In the genomic region with DNA sequence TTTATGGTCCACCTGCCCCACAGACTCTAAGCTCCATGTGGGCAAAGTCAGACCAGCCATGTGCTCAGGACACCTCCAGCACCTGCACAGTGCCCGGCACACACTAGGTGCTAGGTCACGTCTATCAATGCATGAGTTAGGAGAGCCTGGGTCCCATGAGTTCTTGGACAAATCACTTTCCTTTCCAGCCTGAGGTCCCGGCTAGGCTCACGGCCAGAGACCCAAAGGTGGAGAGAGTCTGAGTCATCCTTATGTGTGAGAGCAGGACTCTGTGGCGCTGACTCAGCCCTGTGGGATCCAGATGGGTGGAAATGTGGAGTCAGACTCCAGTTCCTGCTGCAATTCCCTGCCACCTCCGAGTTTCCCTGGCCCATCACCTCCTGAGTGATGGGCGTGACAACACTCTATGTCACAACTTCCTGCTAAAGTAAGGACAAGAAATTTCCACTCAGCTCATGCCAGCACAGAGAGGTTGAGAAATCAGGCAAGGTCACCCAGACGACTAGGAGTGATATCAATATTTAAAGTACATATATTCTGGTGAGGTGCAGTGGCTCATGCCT, we compare ENCODE assay signal across 1 cellular context.
TF ChIP-seq lines count a peak whose summit lies in the region.

No MANE protein-coding gene starts in this region.

TF ChIP-seq in HepG2, 621 proteins besides CTCF, POLR2A, EP300 and RAD21 (continued from another document and continues in another):
- TF ChIP-seq, protein P1, sequence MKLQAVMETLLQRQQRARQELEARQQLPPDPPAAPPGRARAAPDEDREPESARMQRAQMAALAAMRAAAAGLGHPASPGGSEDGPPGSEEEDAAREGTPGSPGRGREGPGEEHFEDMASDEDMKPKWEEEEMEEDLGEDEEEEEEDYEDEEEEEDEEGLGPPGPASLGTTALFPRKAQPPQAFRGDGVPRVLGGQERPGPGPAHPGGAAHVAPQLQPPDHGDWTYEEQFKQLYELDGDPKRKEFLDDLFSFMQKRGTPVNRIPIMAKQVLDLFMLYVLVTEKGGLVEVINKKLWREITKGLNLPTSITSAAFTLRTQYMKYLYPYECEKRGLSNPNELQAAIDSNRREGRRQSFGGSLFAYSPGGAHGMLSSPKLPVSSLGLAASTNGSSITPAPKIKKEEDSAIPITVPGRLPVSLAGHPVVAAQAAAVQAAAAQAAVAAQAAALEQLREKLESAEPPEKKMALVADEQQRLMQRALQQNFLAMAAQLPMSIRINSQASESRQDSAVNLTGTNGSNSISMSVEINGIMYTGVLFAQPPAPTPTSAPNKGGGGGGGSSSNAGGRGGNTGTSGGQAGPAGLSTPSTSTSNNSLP (IDR thresholded peaks at IDR 0.05; ENCODE audit: low read depth, low read length): no peak
- TF ChIP-seq ZNF788 (CRISPR knock-in tag; IDR thresholded peaks at IDR 0.05; ENCODE audit: borderline replicate concordance) (no peak), SRSF9 (IDR thresholded peaks at IDR 0.05; ENCODE audit: borderline replicate concordance, insufficient read depth, low read depth, low read length, poor library complexity, severe bottlenecking) (no peak), ZMYM4 (CRISPR knock-in tag; IDR thresholded peaks at IDR 0.05) (no peak), SP5 (CRISPR knock-in tag; IDR thresholded peaks at IDR 0.05; ENCODE audit: borderline replicate concordance, low read depth) (peak; percentile 18; the same call in 1 of the 2 replicates), ZBTB1 (CRISPR knock-in tag; IDR thresholded peaks at IDR 0.05; ENCODE audit: borderline replicate concordance) (no peak), ZSCAN12 (CRISPR knock-in tag; IDR thresholded peaks at IDR 0.05) (no peak), YY1 (IDR thresholded peaks at IDR 0.05; ENCODE audit: insufficient read depth, insufficient replicate concordance, low read depth, low read length) (no peak), ZNF572 (CRISPR knock-in tag; IDR thresholded peaks at IDR 0.05) (no peak), ZNF230 (CRISPR knock-in tag; IDR thresholded peaks at IDR 0.05) (no peak), ZNF768 (CRISPR knock-in tag; IDR thresholded peaks at IDR 0.05) (peak; percentile 93), ZNF615 (CRISPR knock-in tag; IDR thresholded peaks at IDR 0.05; ENCODE audit: borderline replicate concordance) (no peak), ERF (CRISPR knock-in tag; IDR thresholded peaks at IDR 0.05) (no peak), NRL (CRISPR knock-in tag; IDR thresholded peaks at IDR 0.05; ENCODE audit: borderline replicate concordance) (no peak), STAG1 (CRISPR knock-in tag; IDR thresholded peaks at IDR 0.05) (0 out of 2 replicates have a peak, but pooled peaks have one; percentile 6), THYN1 (CRISPR knock-in tag; IDR thresholded peaks at IDR 0.05; ENCODE audit: borderline replicate concordance, low read depth) (no peak), ZNF563 (CRISPR knock-in tag; IDR thresholded peaks at IDR 0.05) (no peak), NFRKB (IDR thresholded peaks at IDR 0.05) (no peak), FOSL2 (CRISPR knock-in tag; IDR thresholded peaks at IDR 0.05) (peak; percentile 97), KLF6 (CRISPR knock-in tag; IDR thresholded peaks at IDR 0.05) (no peak), NKX3-1 (CRISPR knock-in tag; IDR thresholded peaks at IDR 0.05) (no peak), ZNF530 (CRISPR knock-in tag; IDR thresholded peaks at IDR 0.05; ENCODE audit: low read depth) (no peak), TOE1 (CRISPR knock-in tag; IDR thresholded peaks at IDR 0.05) (no peak), BRD4 (CRISPR knock-in tag; IDR thresholded peaks at IDR 0.05) (no peak), TAF15 (IDR thresholded peaks at IDR 0.05; ENCODE audit: low read depth, low read length, poor library complexity, severe bottlenecking) (no peak), TGIF2 (CRISPR knock-in tag; IDR thresholded peaks at IDR 0.05) (0 out of 2 replicates have a peak, but pooled peaks have one; percentile 49), U2AF2 (IDR thresholded peaks at IDR 0.05; ENCODE audit: low read depth, low read length) (no peak), ZSCAN25 (CRISPR knock-in tag; IDR thresholded peaks at IDR 0.05) (no peak), ZBTB20 (CRISPR knock-in tag; IDR thresholded peaks at IDR 0.05; ENCODE audit: borderline replicate concordance, low read depth) (no peak; the same call in 1 of the 2 replicates), MIER3 (CRISPR knock-in tag; IDR thresholded peaks at IDR 0.05; ENCODE audit: borderline replicate concordance) (peak; percentile 70; the same call in 1 of the 2 replicates), SALL1 (CRISPR knock-in tag; IDR thresholded peaks at IDR 0.05) (peak; percentile 23; the same call in 1 of the 2 replicates), AGO2 (optimal IDR thresholded peaks at IDR 0.05; ENCODE audit: low read depth, low read length) (no peak), ZNF552 (CRISPR knock-in tag; IDR thresholded peaks at IDR 0.05; ENCODE audit: borderline replicate concordance) (no peak), RAD51 (IDR thresholded peaks at IDR 0.05; ENCODE audit: borderline replicate concordance) (no peak), MIER2 (CRISPR knock-in tag; IDR thresholded peaks at IDR 0.05) (no peak)
- TF ChIP-seq, protein P2, sequence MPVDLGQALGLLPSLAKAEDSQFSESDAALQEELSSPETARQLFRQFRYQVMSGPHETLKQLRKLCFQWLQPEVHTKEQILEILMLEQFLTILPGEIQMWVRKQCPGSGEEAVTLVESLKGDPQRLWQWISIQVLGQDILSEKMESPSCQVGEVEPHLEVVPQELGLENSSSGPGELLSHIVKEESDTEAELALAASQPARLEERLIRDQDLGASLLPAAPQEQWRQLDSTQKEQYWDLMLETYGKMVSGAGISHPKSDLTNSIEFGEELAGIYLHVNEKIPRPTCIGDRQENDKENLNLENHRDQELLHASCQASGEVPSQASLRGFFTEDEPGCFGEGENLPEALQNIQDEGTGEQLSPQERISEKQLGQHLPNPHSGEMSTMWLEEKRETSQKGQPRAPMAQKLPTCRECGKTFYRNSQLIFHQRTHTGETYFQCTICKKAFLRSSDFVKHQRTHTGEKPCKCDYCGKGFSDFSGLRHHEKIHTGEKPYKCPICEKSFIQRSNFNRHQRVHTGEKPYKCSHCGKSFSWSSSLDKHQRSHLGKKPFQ (CRISPR knock-in tag; IDR thresholded peaks at IDR 0.05; ENCODE audit: insufficient replicate concordance): no peak
- TF ChIP-seq, protein P3, sequence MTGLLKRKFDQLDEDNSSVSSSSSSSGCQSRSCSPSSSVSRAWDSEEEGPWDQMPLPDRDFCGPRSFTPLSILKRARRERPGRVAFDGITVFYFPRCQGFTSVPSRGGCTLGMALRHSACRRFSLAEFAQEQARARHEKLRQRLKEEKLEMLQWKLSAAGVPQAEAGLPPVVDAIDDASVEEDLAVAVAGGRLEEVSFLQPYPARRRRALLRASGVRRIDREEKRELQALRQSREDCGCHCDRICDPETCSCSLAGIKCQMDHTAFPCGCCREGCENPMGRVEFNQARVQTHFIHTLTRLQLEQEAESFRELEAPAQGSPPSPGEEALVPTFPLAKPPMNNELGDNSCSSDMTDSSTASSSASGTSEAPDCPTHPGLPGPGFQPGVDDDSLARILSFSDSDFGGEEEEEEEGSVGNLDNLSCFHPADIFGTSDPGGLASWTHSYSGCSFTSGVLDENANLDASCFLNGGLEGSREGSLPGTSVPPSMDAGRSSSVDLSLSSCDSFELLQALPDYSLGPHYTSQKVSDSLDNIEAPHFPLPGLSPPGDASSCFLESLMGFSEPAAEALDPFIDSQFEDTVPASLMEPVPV (CRISPR knock-in tag; IDR thresholded peaks at IDR 0.05): no peak
- TF ChIP-seq, protein P4, sequence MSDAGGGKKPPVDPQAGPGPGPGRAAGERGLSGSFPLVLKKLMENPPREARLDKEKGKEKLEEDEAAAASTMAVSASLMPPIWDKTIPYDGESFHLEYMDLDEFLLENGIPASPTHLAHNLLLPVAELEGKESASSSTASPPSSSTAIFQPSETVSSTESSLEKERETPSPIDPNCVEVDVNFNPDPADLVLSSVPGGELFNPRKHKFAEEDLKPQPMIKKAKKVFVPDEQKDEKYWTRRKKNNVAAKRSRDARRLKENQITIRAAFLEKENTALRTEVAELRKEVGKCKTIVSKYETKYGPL (CRISPR knock-in tag; IDR thresholded peaks at IDR 0.05): no peak
- TF ChIP-seq, protein P5, sequence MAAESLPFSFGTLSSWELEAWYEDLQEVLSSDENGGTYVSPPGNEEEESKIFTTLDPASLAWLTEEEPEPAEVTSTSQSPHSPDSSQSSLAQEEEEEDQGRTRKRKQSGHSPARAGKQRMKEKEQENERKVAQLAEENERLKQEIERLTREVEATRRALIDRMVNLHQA (CRISPR knock-in tag; IDR thresholded peaks at IDR 0.05): no peak
- TF ChIP-seq, protein P6, sequence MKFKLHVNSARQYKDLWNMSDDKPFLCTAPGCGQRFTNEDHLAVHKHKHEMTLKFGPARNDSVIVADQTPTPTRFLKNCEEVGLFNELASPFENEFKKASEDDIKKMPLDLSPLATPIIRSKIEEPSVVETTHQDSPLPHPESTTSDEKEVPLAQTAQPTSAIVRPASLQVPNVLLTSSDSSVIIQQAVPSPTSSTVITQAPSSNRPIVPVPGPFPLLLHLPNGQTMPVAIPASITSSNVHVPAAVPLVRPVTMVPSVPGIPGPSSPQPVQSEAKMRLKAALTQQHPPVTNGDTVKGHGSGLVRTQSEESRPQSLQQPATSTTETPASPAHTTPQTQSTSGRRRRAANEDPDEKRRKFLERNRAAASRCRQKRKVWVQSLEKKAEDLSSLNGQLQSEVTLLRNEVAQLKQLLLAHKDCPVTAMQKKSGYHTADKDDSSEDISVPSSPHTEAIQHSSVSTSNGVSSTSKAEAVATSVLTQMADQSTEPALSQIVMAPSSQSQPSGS (CRISPR knock-in tag; IDR thresholded peaks at IDR 0.05): no peak
- TF ChIP-seq, protein P7, sequence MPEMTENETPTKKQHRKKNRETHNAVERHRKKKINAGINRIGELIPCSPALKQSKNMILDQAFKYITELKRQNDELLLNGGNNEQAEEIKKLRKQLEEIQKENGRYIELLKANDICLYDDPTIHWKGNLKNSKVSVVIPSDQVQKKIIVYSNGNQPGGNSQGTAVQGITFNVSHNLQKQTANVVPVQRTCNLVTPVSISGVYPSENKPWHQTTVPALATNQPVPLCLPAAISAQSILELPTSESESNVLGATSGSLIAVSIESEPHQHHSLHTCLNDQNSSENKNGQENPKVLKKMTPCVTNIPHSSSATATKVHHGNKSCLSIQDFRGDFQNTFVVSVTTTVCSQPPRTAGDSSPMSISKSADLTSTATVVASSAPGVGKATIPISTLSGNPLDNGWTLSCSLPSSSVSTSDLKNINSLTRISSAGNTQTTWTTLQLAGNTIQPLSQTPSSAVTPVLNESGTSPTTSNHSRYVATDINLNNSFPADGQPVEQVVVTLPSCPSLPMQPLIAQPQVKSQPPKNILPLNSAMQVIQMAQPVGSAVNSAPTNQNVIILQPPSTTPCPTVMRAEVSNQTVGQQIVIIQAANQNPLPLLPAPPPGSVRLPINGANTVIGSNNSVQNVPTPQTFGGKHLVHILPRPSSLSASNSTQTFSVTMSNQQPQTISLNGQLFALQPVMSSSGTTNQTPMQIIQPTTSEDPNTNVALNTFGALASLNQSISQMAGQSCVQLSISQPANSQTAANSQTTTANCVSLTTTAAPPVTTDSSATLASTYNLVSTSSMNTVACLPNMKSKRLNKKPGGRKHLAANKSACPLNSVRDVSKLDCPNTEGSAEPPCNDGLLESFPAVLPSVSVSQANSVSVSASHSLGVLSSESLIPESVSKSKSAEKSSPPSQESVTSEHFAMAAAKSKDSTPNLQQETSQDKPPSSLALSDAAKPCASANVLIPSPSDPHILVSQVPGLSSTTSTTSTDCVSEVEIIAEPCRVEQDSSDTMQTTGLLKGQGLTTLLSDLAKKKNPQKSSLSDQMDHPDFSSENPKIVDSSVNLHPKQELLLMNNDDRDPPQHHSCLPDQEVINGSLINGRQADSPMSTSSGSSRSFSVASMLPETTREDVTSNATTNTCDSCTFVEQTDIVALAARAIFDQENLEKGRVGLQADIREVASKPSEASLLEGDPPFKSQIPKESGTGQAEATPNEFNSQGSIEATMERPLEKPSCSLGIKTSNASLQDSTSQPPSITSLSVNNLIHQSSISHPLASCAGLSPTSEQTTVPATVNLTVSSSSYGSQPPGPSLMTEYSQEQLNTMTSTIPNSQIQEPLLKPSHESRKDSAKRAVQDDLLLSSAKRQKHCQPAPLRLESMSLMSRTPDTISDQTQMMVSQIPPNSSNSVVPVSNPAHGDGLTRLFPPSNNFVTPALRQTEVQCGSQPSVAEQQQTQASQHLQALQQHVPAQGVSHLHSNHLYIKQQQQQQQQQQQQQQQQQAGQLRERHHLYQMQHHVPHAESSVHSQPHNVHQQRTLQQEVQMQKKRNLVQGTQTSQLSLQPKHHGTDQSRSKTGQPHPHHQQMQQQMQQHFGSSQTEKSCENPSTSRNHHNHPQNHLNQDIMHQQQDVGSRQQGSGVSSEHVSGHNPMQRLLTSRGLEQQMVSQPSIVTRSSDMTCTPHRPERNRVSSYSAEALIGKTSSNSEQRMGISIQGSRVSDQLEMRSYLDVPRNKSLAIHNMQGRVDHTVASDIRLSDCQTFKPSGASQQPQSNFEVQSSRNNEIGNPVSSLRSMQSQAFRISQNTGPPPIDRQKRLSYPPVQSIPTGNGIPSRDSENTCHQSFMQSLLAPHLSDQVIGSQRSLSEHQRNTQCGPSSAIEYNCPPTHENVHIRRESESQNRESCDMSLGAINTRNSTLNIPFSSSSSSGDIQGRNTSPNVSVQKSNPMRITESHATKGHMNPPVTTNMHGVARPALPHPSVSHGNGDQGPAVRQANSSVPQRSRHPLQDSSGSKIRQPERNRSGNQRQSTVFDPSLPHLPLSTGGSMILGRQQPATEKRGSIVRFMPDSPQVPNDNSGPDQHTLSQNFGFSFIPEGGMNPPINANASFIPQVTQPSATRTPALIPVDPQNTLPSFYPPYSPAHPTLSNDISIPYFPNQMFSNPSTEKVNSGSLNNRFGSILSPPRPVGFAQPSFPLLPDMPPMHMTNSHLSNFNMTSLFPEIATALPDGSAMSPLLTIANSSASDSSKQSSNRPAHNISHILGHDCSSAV (CRISPR knock-in tag; IDR thresholded peaks at IDR 0.05; ENCODE audit: borderline replicate concordance): no peak
- TF ChIP-seq, protein P8, sequence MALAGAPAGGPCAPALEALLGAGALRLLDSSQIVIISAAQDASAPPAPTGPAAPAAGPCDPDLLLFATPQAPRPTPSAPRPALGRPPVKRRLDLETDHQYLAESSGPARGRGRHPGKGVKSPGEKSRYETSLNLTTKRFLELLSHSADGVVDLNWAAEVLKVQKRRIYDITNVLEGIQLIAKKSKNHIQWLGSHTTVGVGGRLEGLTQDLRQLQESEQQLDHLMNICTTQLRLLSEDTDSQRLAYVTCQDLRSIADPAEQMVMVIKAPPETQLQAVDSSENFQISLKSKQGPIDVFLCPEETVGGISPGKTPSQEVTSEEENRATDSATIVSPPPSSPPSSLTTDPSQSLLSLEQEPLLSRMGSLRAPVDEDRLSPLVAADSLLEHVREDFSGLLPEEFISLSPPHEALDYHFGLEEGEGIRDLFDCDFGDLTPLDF (CRISPR knock-in tag; IDR thresholded peaks at IDR 0.05): no peak
- TF ChIP-seq, protein P9, sequence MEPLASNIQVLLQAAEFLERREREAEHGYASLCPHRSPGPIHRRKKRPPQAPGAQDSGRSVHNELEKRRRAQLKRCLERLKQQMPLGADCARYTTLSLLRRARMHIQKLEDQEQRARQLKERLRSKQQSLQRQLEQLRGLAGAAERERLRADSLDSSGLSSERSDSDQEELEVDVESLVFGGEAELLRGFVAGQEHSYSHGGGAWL (CRISPR knock-in tag; IDR thresholded peaks at IDR 0.05): no peak
- TF ChIP-seq, protein P10, sequence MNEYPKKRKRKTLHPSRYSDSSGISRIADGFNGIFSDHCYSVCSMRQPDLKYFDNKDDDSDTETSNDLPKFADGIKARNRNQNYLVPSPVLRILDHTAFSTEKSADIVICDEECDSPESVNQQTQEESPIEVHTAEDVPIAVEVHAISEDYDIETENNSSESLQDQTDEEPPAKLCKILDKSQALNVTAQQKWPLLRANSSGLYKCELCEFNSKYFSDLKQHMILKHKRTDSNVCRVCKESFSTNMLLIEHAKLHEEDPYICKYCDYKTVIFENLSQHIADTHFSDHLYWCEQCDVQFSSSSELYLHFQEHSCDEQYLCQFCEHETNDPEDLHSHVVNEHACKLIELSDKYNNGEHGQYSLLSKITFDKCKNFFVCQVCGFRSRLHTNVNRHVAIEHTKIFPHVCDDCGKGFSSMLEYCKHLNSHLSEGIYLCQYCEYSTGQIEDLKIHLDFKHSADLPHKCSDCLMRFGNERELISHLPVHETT (CRISPR knock-in tag; conservative IDR thresholded peaks at IDR 0.05): no peak
